ENCODE assay signal across 8 cellular contexts in the genomic region with DNA sequence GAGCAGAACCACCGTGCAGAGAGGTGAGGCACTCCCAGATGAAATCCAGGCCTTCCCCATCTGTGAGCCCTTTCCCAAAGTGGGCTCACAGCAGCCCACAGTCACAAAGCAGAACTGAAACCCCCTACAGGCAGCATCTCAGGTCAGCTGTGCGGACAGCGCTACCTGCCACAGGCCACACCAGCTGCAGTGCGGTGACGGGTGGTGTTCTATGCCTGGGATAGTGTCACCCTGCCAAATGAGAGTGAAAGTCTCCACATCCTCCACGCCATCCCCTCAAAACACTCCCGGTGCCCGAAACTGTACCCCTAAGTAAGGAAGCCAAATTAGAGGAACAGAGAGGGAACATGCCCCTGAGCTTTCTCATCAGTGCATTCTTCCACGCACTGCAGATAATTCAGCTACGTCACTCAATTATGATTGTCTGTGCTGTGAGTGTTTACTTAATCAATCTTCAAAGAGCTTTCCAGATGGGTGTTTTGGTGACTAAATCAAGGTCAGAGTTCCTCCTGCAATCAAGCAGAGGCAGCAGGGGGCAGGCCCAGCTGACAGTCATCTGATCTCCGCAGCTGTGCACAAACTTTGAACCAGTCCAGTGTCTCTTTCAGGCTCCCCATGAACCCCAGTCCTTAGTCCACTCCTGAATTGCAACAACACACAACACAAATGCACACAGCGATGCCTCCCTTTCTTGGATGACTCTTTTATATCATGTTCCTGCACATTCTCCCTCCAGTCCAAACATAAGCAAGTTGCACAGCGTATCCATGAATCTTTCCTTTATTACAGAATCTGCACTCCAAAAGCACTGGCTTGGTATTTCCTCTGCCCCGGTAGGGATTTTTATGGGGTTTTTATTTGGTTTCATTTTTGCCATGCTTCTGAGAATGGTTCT.
DNase-seq lines count a peak whose midpoint lies in the region; ATAC-seq lines count a peak whose summit lies in the region.

No MANE protein-coding gene starts in this region.

- H3K27me3 ChIP-seq in CD8-positive, alpha-beta memory T cell (ENCODE audit: insufficient read depth, low read length, poor library complexity, severe bottlenecking): no peaks in the 10 kb centered on the region

- H3K4me1 ChIP-seq in CD8-positive, alpha-beta memory T cell (ENCODE audit: insufficient read depth, low read length): peaks cover 38% of the 10 kb centered on the region

- peak overlapping the region; percentile 57 for H3K27ac ChIP-seq in CD8-positive, alpha-beta memory T cell (ENCODE audit: low read depth, low read length)
- H3K27ac ChIP-seq in angular gyrus (ENCODE audit: low read depth, low read length): peak overlapping the region; percentile 91

- H3K27ac Mint-ChIP-seq in CD8-positive, alpha-beta memory T cell: peak overlapping the region; percentile 89 to 99 (median 94)
- peak overlapping the region; percentile 24 to 83 (median 70) for H3K27ac Mint-ChIP-seq in immature natural killer cell

- peak overlapping the region; percentile 36 for H3K4me3 ChIP-seq in CD8-positive, alpha-beta memory T cell (ENCODE audit: low read length)

- CTCF ChIA-PET in CD8-positive, alpha-beta memory T cell (lab: Charles Lee): interaction anchor here (0.9 to 3.1 kb wide), 6 partner anchors 9 to 381 kb away, joined by 3 to 12 read pairs (median 5); no protein-coding TSS in a partner anchor

- no peaks in the 10 kb centered on the region for H3K9me3 Mint-ChIP-seq in CD8-positive, alpha-beta memory T cell
- H3K9me3 Mint-ChIP-seq in immature natural killer cell: no peaks in the 10 kb centered on the region

- H3K4me3 Mint-ChIP-seq in CD8-positive, alpha-beta memory T cell: peak overlapping the region; percentile 35 to 88 (median 75)
- peak overlapping the region; percentile 14 to 61 (median 54) for H3K4me3 Mint-ChIP-seq in immature natural killer cell

- DNase-seq in CD8-positive, alpha-beta memory T cell: peak in 3 of 5 donors; percentile 22 to 72 (median 52)
- DNase-seq in GM19238 (ENCODE audit: insufficient read length, low spot score) (peak; percentile 41), RPMI7951 (ENCODE audit: low read depth) (peak; percentile 95), immature natural killer cell (peak in 1 of 3 donors; percentile 30), G401 (ENCODE audit: low spot score) (no peak)
- DNase-seq in stimulated activated CD4-positive, alpha-beta T cell treated with anti-CD3 and anti-CD28 coated beads, Interleukin-1b, Interleukin-23, amount 100 ng/mL, for 48 hours: peak; percentile 70

- no peaks in the 10 kb centered on the region for H3K36me3 Mint-ChIP-seq in CD8-positive, alpha-beta memory T cell
- no peaks in the 10 kb centered on the region for H3K36me3 Mint-ChIP-seq in immature natural killer cell

- peaks cover 38 to 62% (median 52%) of the 10 kb centered on the region in 3 donors for H3K4me1 Mint-ChIP-seq in CD8-positive, alpha-beta memory T cell
- H3K4me1 Mint-ChIP-seq in immature natural killer cell: peaks cover 43 to 45% of the 10 kb centered on the region in 2 donors

- in situ Hi-C loops in G401 (cut with HindIII; ENCODE audit: low sequenced_read_pairs): no loop called here

- no peaks in the 10 kb centered on the region for H3K36me3 ChIP-seq in CD8-positive, alpha-beta memory T cell (ENCODE audit: insufficient read depth, low read length)

- H3K9me3 ChIP-seq in CD8-positive, alpha-beta memory T cell (ENCODE audit: low read length): no peaks in the 10 kb centered on the region

- peak; percentile 63 for ATAC-seq in HG03342 (IDR thresholded peaks at IDR 0.05; ENCODE audit: unreplicated experiment)

- H3K27me3 Mint-ChIP-seq in CD8-positive, alpha-beta memory T cell: no peaks in the 10 kb centered on the region
- peaks cover 0 to 3% (median 2%) of the 10 kb centered on the region in 3 donors for H3K27me3 Mint-ChIP-seq in immature natural killer cell (ENCODE audit: low read depth in 3 of 3)

- POLR2A ChIA-PET in CD8-positive, alpha-beta memory T cell (lab: Charles Lee): interaction anchor here (1.1 to 3.2 kb wide), 4 partner anchors 16 to 378 kb away, joined by 3 to 14 read pairs (median 4); a partner anchor contains a TSS
